In the genomic region with DNA sequence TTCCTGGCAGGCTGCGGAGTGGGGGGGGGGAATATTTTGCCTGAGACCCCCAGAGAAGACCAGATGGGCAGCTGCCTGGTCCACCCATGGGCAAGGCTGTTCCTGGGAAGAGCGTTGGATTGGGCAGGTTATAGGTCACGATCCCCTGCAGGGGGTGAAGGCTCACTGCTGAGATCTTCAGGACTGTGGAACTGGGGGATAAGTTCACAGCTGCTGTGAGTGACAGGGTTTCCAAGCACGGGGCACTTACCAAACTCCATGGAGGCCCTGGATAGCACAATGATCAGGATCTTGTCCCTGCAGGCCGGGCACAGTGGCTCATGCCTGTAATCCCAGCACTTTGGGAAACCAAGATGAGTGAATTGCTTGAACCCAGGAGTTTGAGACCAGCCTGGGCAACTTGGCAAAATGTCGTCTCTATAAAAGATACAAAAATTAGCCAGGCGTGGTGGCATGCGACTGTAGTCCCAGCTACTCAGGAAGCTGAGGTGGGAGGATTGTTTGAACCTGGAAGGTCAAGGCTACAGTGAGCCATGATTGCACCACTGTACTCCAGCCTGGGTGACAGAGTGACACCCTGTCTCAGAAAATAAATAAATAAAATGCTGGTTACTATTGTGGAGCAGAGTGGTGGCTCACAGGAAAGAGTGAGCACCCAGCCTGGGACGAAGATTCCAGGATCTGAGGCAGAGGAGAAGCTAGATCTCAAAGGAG, we compare ENCODE assay signal across 18 cellular contexts.
"Had no signal": no experiment of that assay in that cellular context is flagged by ENCODE, and none has a peak within 500 bp of the region (broad histone marks: within the 10 kb centered on the region; RNA-seq: fewer than 3 reads in every experiment).

No MANE protein-coding gene starts in this region.

- H3K4me2 ChIP-seq: smooth muscle cell had no signal

- H3K36me3 Mint-ChIP-seq: immature natural killer cell; naive thymus-derived CD8-positive, alpha-beta T cell had no signal

- H3K4me1 Mint-ChIP-seq: immature natural killer cell; naive thymus-derived CD8-positive, alpha-beta T cell had no signal

- H3K27me3 ChIP-seq: ovary had no signal

- ATAC-seq: foreskin keratinocyte; mucosa of descending colon; naive thymus-derived CD8-positive, alpha-beta T cell; right cardiac atrium had no signal

- H3K9me3 ChIP-seq: left ventricle myocardium inferior, mucosa of descending colon, ovary had no signal

- H3K4me3 ChIP-seq: left ventricle myocardium inferior, mucosa of descending colon, ovary, smooth muscle cell had no signal

- H3K36me3 ChIP-seq: left ventricle myocardium inferior, ovary had no signal

- H3K4me3 Mint-ChIP-seq: immature natural killer cell; naive thymus-derived CD8-positive, alpha-beta T cell had no signal

- H3K4me1 ChIP-seq: foreskin keratinocyte, left ventricle myocardium inferior had no signal

- FAIRE-seq: endometrium, keratinocyte, urothelium cell line had no signal

- H3K27ac Mint-ChIP-seq: immature natural killer cell; naive thymus-derived CD8-positive, alpha-beta T cell; progenitor cell of endocrine pancreas had no signal

- DNase-seq: dermis blood vessel endothelial cell; effector CD8-positive, alpha-beta T cell; foreskin keratinocyte; immature natural killer cell; left ventricle myocardium inferior; mucosa of descending colon; naive thymus-derived CD8-positive, alpha-beta T cell; ovary; right cardiac atrium; stimulated activated CD4-positive, alpha-beta T cell treated with anti-CD3 and anti-CD28 coated beads, Interleukin-2, amount 100 ng/mL, for 48 hours; stimulated activated naive CD4-positive, alpha-beta T cell treated with Interleukin-2 at 50 U/mL for 16 hours; trophoblast cell had no signal

- H3K9me3 Mint-ChIP-seq: immature natural killer cell; naive thymus-derived CD8-positive, alpha-beta T cell had no signal

- H3K27ac ChIP-seq: epithelial cell of prostate, foreskin keratinocyte, left ventricle myocardium inferior, ovary had no signal
